1 cellular context compared by ENCODE assay signal in genomic region chr11:44725016-44725651, GRCh38.
TF ChIP-seq lines count a peak whose summit lies in the region.

No MANE protein-coding gene starts in this region.

TF ChIP-seq in K562, 482 proteins besides CTCF, POLR2A, EP300 and RAD21:
- TF ChIP-seq ZNF253 (CRISPR knock-in tag; conservative IDR thresholded peaks at IDR 0.05) (no peak), TEAD4 (IDR thresholded peaks at IDR 0.05; ENCODE audit: low read length) (no peak), TEAD4 (CRISPR knock-in tag; IDR thresholded peaks at IDR 0.05; ENCODE audit: borderline replicate concordance) (no peak), MXI1 (IDR thresholded peaks at IDR 0.05; ENCODE audit: low read depth, low read length) (no peak), ELF4 (CRISPR knock-in tag; IDR thresholded peaks at IDR 0.05) (0 out of 2 replicates have a peak, but pooled peaks have one; percentile 23), SPI1 (IDR thresholded peaks at IDR 0.05; ENCODE audit: borderline replicate concordance, low read depth, low read length) (peak; percentile 0; the same call in 1 of the 2 replicates), DEAF1 (CRISPR knock-in tag; IDR thresholded peaks at IDR 0.05) (no peak), ZNF121 (CRISPR knock-in tag; conservative IDR thresholded peaks at IDR 0.05) (no peak)
TF ChIP-seq in K562: peak in this region for 2.
